14 cellular contexts compared by ENCODE assay signal in the genomic region with DNA sequence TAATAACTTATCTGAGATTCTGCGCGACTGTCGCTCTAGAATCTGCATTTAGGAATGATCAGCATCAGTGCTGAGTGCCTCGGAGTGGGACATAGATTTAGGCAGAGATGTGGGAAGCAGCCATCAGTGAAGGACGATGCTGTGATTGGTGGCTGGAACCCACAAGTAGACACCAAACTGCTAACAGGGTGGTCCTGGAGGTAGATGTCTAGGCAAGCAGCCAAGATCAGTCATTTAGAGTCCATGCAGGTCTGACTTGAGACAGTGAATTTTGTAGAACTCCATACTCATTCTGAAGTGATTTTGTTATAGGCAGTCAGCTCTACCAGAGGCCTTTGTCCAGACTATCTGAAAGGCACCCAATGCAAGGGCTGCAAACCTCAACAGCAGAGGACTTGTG. TPM values are rescaled to one million over a fixed set of nuclear protein-coding genes. Genes with fewer than 3 reads are reported as not detected.
DNase-seq lines count a peak whose midpoint lies in the region; ATAC-seq and TF ChIP-seq lines count a peak whose summit lies in the region.
"Had no signal": no experiment of that assay in that cellular context is flagged by ENCODE, and none has a peak within 500 bp of the region (broad histone marks: within the 10 kb centered on the region; RNA-seq: fewer than 3 reads in every experiment).

No MANE protein-coding gene starts in this region.

- H3K27me3 ChIP-seq in breast epithelium: no peaks in the 10 kb centered on the region
- no peaks in the 10 kb centered on the region for H3K27me3 ChIP-seq in vagina

- H3K36me3 ChIP-seq in breast epithelium (no peaks in the 10 kb centered on the region), vagina (no peaks in the 10 kb centered on the region)

- TF ChIP-seq POLR2A in breast epithelium (IDR thresholded peaks at IDR 0.05) (no peak), vagina (IDR thresholded peaks at IDR 0.05) (no peak)

- H3K36me3 Mint-ChIP-seq in nephron progenitor cell (ENCODE audit: low read depth): no peaks in the 10 kb centered on the region
- no peaks in the 10 kb centered on the region for H3K36me3 Mint-ChIP-seq in activated naive CD4-positive, alpha-beta T cell treated with anti-CD3 and anti-CD28 coated beads, Interleukin-2, amount 10 ng/mL, durations not matched to agents 7 days and 5 days
- H3K36me3 Mint-ChIP-seq: CD8-positive, alpha-beta T cell had no signal

- H3K4me1 ChIP-seq in breast epithelium (peaks cover 0 to 4% of the 10 kb centered on the region in 2 donors), vagina (peaks cover 57% of the 10 kb centered on the region)

- peak overlapping the region; percentile 50 for H3K27ac Mint-ChIP-seq in nephron progenitor cell
- no peak overlapping the region for H3K27ac Mint-ChIP-seq in activated naive CD4-positive, alpha-beta T cell treated with anti-CD3 and anti-CD28 coated beads, Interleukin-2, amount 10 ng/mL, durations not matched to agents 7 days and 5 days
- H3K27ac Mint-ChIP-seq: CD8-positive, alpha-beta T cell; T-helper 2 cell treated with Interferon-gamma antibody and Interleukin-4, amounts not matched to agents 5 μg/mL and 100 μg/mL, for 36 hours had no signal

- peak overlapping the region; percentile 86 to 94 for H3K27ac ChIP-seq in breast epithelium
- peak overlapping the region; percentile 96 for H3K27ac ChIP-seq in vagina

- H3K4me3 Mint-ChIP-seq in nephron progenitor cell: no peak overlapping the region
- H3K4me3 Mint-ChIP-seq in activated naive CD4-positive, alpha-beta T cell treated with anti-CD3 and anti-CD28 coated beads, Interleukin-2, amount 10 ng/mL, durations not matched to agents 7 days and 5 days: no peak overlapping the region
- H3K4me3 Mint-ChIP-seq: CD8-positive, alpha-beta T cell; T-helper 2 cell treated with Interferon-gamma antibody and Interleukin-4, amounts not matched to agents 5 μg/mL and 100 μg/mL, for 36 hours had no signal

- TF ChIP-seq CTCF in breast epithelium (IDR thresholded peaks at IDR 0.05) (no peak), nephron progenitor cell (IDR thresholded peaks at IDR 0.05) (no peak), vagina (IDR thresholded peaks at IDR 0.05) (no peak)

- H3K9me3 ChIP-seq in breast epithelium: no peaks in the 10 kb centered on the region
- no peaks in the 10 kb centered on the region for H3K9me3 ChIP-seq in vagina

- no peak for ATAC-seq in GM18867 (IDR thresholded peaks at IDR 0.05; ENCODE audit: unreplicated experiment)
- ATAC-seq: CD8-positive, alpha-beta T cell had no signal

- H3K4me1 Mint-ChIP-seq in nephron progenitor cell: peaks cover 63% of the 10 kb centered on the region
- peaks cover 28% of the 10 kb centered on the region for H3K4me1 Mint-ChIP-seq in activated naive CD4-positive, alpha-beta T cell treated with anti-CD3 and anti-CD28 coated beads, Interleukin-2, amount 10 ng/mL, durations not matched to agents 7 days and 5 days

- DNase-seq in DMS79 treated with DMSO at 0.1 percent for 48 hours (lab: John Stamatoyannopoulos, UW) (peak; percentile 16), DMS79 (lab: John Stamatoyannopoulos, UW) (no peak), breast epithelium (ENCODE audit: low spot score in 2 of 2) (no peak), nephron progenitor cell (no peak), vagina (ENCODE audit: extremely low spot score in 2 of 2) (no peak), SKM-1 treated with dmso at 0.1 percent for 144 hours (lab: John Stamatoyannopoulos, UW; ENCODE audit: unreplicated experiment) (no peak)
- no peak for DNase-seq in activated naive CD4-positive, alpha-beta T cell treated with anti-CD3 and anti-CD28 coated beads, Interleukin-2, amount 10 ng/mL, durations not matched to agents 7 days and 5 days
- DNase-seq: activated gamma-delta T cell; CD8-positive, alpha-beta T cell; dermis blood vessel endothelial cell; islet precursor cell; mesendoderm had no signal

- CTCF ChIA-PET in activated naive CD4-positive, alpha-beta T cell treated with anti-CD3 and anti-CD28 coated beads, Interleukin-2, amount 10 ng/mL, durations not matched to agents 7 days and 5 days (lab: Charles Lee): interaction anchor here (1.3 to 1.6 kb wide), 2 partner anchors 53 to 54 kb away, joined by 3 to 4 read pairs; no protein-coding TSS in a partner anchor

- intact Hi-C loops in breast epithelium (cut with DNase I; ENCODE audit: low total_unique reads) (no loop called here), vagina (cut with DNase I) (loop anchor here (10.0 kb wide), 1 partner anchor 54 kb away; a partner anchor contains a TSS)

- H3K4me3 ChIP-seq in breast epithelium (no peak overlapping the region), vagina (no peak overlapping the region)

- no peaks in the 10 kb centered on the region for H3K9me3 Mint-ChIP-seq in nephron progenitor cell
- no peaks in the 10 kb centered on the region for H3K9me3 Mint-ChIP-seq in activated naive CD4-positive, alpha-beta T cell treated with anti-CD3 and anti-CD28 coated beads, Interleukin-2, amount 10 ng/mL, durations not matched to agents 7 days and 5 days
- H3K9me3 Mint-ChIP-seq: CD8-positive, alpha-beta T cell; T-helper 2 cell treated with Interferon-gamma antibody and Interleukin-4, amounts not matched to agents 5 μg/mL and 100 μg/mL, for 36 hours had no signal

- peaks cover 18% of the 10 kb centered on the region for H3K27me3 Mint-ChIP-seq in nephron progenitor cell (ENCODE audit: low read depth, poor library complexity)
- no peaks in the 10 kb centered on the region for H3K27me3 Mint-ChIP-seq in activated naive CD4-positive, alpha-beta T cell treated with anti-CD3 and anti-CD28 coated beads, Interleukin-2, amount 10 ng/mL, durations not matched to agents 7 days and 5 days

RNA-seq across cellular contexts. Expression of a gene that starts 51.8 kb away (rescaled TPM):
- total RNA-seq in breast epithelium: 10 to 100 TPM; 63.3 to 78.3 (median 66.1) TPM
- 52.1 TPM for total RNA-seq in vagina
